10 cellular contexts compared by ENCODE assay signal in the genomic region with DNA sequence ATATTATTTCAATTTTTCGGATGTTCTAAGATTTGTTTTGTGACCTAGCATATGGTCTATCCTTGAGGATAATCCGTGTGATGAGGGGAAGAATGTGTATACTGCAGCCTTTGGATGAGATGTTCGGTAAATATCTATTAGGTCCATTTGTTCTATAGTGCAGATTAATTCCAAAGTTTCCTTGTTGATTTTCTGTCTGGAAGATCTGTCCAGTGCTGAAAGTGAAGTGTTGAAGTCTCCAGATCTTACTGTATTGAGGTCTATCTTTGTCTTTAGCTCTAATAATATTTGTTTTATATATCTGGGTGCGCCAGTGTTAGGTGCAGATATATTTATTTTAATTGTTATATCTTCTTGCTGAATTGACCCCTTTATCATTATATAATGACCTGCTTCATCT. TPM values are rescaled to one million over a fixed set of nuclear protein-coding genes. Genes with fewer than 3 reads are reported as not detected.
"Had no signal": no experiment of that assay in that cellular context is flagged by ENCODE, and none has a peak within 500 bp of the region (broad histone marks: within the 10 kb centered on the region; RNA-seq: fewer than 3 reads in every experiment).

No MANE protein-coding gene starts in this region.

- H3K9ac ChIP-seq: GM23248 had no signal

- ATAC-seq: HepG2, K562 had no signal

- H3K27ac ChIP-seq: GM23248, HL-60 had no signal

- FAIRE-seq: H1, H54, HepG2, K562 had no signal

- DNase-seq: GM23248, H9, HCEC 1CT, KG1 had no signal

- H2AFZ ChIP-seq: GM23248 had no signal

- H3K4me3 ChIP-seq: GM23248, K562 had no signal

RNA-seq across cellular contexts. Expression of gene SNAP91, which starts 32.2 kb away (rescaled TPM):
- total RNA-seq: GM23248, HepG2, K562 had no signal
- polyA plus RNA-seq: GM23248, HepG2, IgD-negative memory B cell, K562 had no signal
